14 cellular contexts compared by ENCODE assay signal in the genomic region with DNA sequence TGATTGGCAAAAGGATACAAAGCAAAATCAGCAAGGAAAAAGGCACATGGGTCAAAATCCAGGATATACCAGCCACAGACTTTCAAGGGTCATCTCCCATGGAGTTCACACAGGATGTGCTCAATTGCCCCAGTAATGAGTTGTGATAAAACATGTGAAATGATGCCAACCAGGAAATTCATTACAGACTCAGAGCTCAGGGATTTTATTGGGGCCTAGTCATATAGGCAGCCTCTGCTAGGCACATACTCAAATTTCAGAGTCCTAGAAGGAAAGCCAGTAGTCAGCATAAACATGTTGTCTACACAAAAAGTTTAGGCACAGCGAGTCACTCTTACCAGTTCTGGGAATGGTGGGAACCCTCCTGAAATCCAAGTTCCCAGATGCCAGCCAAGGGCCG.
DNase-seq lines count a peak whose midpoint lies in the region; ATAC-seq and TF ChIP-seq lines count a peak whose summit lies in the region.
"Had no signal": no experiment of that assay in that cellular context is flagged by ENCODE, and none has a peak within 500 bp of the region (broad histone marks: within the 10 kb centered on the region; RNA-seq: fewer than 3 reads in every experiment).

No MANE protein-coding gene starts in this region.

- DNase-seq in Daoy (ENCODE audit: low read depth) (peak; percentile 80), LoVo (ENCODE audit: low spot score) (peak; percentile 79), dermis microvascular lymphatic vessel endothelial cell (ENCODE audit: low read depth in 2 of 2) (peak; percentile 37 to 42), lung microvascular endothelial cell (ENCODE audit: low read depth in 2 of 2) (peak; percentile 44), HEK293T (ENCODE audit: extremely low spot score) (no peak), NCI-H2081 treated with DMSO at 0.1 percent for 48 hours (lab: John Stamatoyannopoulos, UW) (no peak), stomach (no peak)
- DNase-seq: Caco-2; effector memory CD8-positive, alpha-beta T cell; hypothalamus; T-helper 17 cell had no signal

- 74 to 100% (median 96%) methylated on average over 2 of the region's 2 CpGs for WGBS in stomach, 5 donors

- H3K4me1 ChIP-seq in stomach = peaks cover 0 to 11% (median 6%) of the 10 kb centered on the region in 4 donors

- POLR2A ChIA-PET in HEK293T (lab: Yijun Ruan, JAX) = no interaction called here

- no peaks in the 10 kb centered on the region for H3K27me3 ChIP-seq in stomach
- H3K27me3 ChIP-seq: neutrophil had no signal

- intact Hi-C loops in stomach (cut with DNase I; ENCODE audit: low total_unique reads) = loop anchor here (10.0 kb wide), 1 partner anchor 161 kb away; no protein-coding TSS in a partner anchor

- CTCF ChIA-PET in HEK293T (lab: Yijun Ruan, JAX) = interaction anchor here (0.7 to 1.0 kb wide), 2 partner anchors 105 to 384 kb away, joined by 3 read pairs; no protein-coding TSS in a partner anchor

- no peaks in the 10 kb centered on the region for H3K36me3 ChIP-seq in stomach
- H3K36me3 ChIP-seq: neutrophil had no signal

- no peak for TF ChIP-seq EP300 in stomach (IDR thresholded peaks at IDR 0.05)

- no peak for TF ChIP-seq POLR2A in stomach (IDR thresholded peaks at IDR 0.05)

- TF ChIP-seq CTCF in stomach (IDR thresholded peaks at IDR 0.05) = no peak

- ATAC-seq in GM18907 (IDR thresholded peaks at IDR 0.05; ENCODE audit: unreplicated experiment) = no peak
- ATAC-seq: effector memory CD8-positive, alpha-beta T cell; T-helper 17 cell had no signal

- H3K27ac ChIP-seq in stomach = no peak overlapping the region
- H3K27ac ChIP-seq: neutrophil, skin epidermis had no signal

- H3K4me3 ChIP-seq in stomach = no peak overlapping the region
- H3K4me3 ChIP-seq: skin epidermis had no signal

- no peaks in the 10 kb centered on the region for H3K9me3 ChIP-seq in stomach
- H3K9me3 ChIP-seq: Caco-2, neutrophil had no signal

TF ChIP-seq in HEK293T, 16 proteins besides CTCF, POLR2A, EP300 and RAD21:
- TF ChIP-seq PKNOX1 (IDR thresholded peaks at IDR 0.05) (no peak), BHLHE40 (IDR thresholded peaks at IDR 0.05; ENCODE audit: borderline replicate concordance) (no peak), LEF1 (IDR thresholded peaks at IDR 0.05; ENCODE audit: borderline replicate concordance) (no peak), ARNT (IDR thresholded peaks at IDR 0.05) (no peak), ELF4 (IDR thresholded peaks at IDR 0.05) (no peak), FOXM1 (IDR thresholded peaks at IDR 0.05; ENCODE audit: borderline replicate concordance) (no peak), NFRKB (IDR thresholded peaks at IDR 0.05) (no peak), TARDBP (IDR thresholded peaks at IDR 0.05) (no peak), L3MBTL2 (conservative IDR thresholded peaks at IDR 0.05) (no peak)

Comparison
In these comparisons a context has a peak if more than half of its experiments do, and no peak if none do; other contexts are left out.
1. DNase-seq: peak in Daoy (single experiment), LoVo (single experiment), dermis microvascular lymphatic vessel endothelial cell (2 of 2) and lung microvascular endothelial cell (2 of 2); none in HEK293T (single experiment), NCI-H2081 treated with DMSO at 0.1 percent for 48 hours (single experiment) and stomach (single experiment).